Comparison of ENCODE assay signal across 1 cellular context in genomic region chr22:41596776-41597634, GRCh38.
TF ChIP-seq lines count a peak whose summit lies in the region.

No MANE protein-coding gene starts in this region.

TF ChIP-seq in HepG2, 621 proteins besides CTCF, POLR2A, EP300 and RAD21 (continued from another document and continues in another):
- TF ChIP-seq ZBTB40 (IDR thresholded peaks at IDR 0.05) (no peak), ZBTB40 (CRISPR knock-in tag; IDR thresholded peaks at IDR 0.05) (no peak), ISX (CRISPR knock-in tag; conservative IDR thresholded peaks at IDR 0.05) (no peak), ZNF143 (CRISPR knock-in tag; IDR thresholded peaks at IDR 0.05) (no peak), PHF5A (CRISPR knock-in tag; IDR thresholded peaks at IDR 0.05; ENCODE audit: low read depth, unreplicated experiment) (no peak), ZNF749 (CRISPR knock-in tag; IDR thresholded peaks at IDR 0.05; ENCODE audit: borderline replicate concordance) (no peak), NKX3-1 (CRISPR knock-in tag; IDR thresholded peaks at IDR 0.05) (no peak), SALL2 (CRISPR knock-in tag; IDR thresholded peaks at IDR 0.05) (no peak), ZNF737 (CRISPR knock-in tag; IDR thresholded peaks at IDR 0.05; ENCODE audit: borderline replicate concordance) (no peak), FOXA3 (CRISPR knock-in tag; IDR thresholded peaks at IDR 0.05) (no peak), ARID4A (CRISPR knock-in tag; IDR thresholded peaks at IDR 0.05; ENCODE audit: borderline replicate concordance) (no peak), POLR2AphosphoS5 (IDR thresholded peaks at IDR 0.05; ENCODE audit: low read depth, low read length) (no peak), CHD4 (IDR thresholded peaks at IDR 0.05; ENCODE audit: borderline replicate concordance, low read length) (no peak), ZBTB4 (CRISPR knock-in tag; IDR thresholded peaks at IDR 0.05; ENCODE audit: borderline replicate concordance) (no peak), ATF2 (CRISPR knock-in tag; IDR thresholded peaks at IDR 0.05) (no peak), HCFC1 (IDR thresholded peaks at IDR 0.05; ENCODE audit: low read depth, low read length) (no peak), KDM5B (CRISPR knock-in tag; IDR thresholded peaks at IDR 0.05; ENCODE audit: borderline replicate concordance) (peak; percentile 64; the same call in 1 of the 2 replicates), ZNF550 (CRISPR knock-in tag; IDR thresholded peaks at IDR 0.05; ENCODE audit: borderline replicate concordance) (no peak), NR2C2 (CRISPR knock-in tag; IDR thresholded peaks at IDR 0.05; ENCODE audit: borderline replicate concordance) (no peak), CC2D1A (CRISPR knock-in tag; IDR thresholded peaks at IDR 0.05) (no peak), ZFP37 (CRISPR knock-in tag; IDR thresholded peaks at IDR 0.05; ENCODE audit: borderline replicate concordance) (no peak), SIX4 (CRISPR knock-in tag; IDR thresholded peaks at IDR 0.05) (no peak), CENPBD1 (CRISPR knock-in tag; IDR thresholded peaks at IDR 0.05; ENCODE audit: borderline replicate concordance, low read depth) (no peak), MLXIP (CRISPR knock-in tag; IDR thresholded peaks at IDR 0.05; ENCODE audit: borderline replicate concordance) (no peak), ZNF446 (CRISPR knock-in tag; IDR thresholded peaks at IDR 0.05) (no peak), MTF2 (CRISPR knock-in tag; IDR thresholded peaks at IDR 0.05; ENCODE audit: borderline replicate concordance) (no peak), BRF2 (CRISPR knock-in tag; IDR thresholded peaks at IDR 0.05) (no peak), XRCC5 (optimal IDR thresholded peaks at IDR 0.05; ENCODE audit: low read length) (peak; percentile 42), KLF13 (CRISPR knock-in tag; IDR thresholded peaks at IDR 0.05) (no peak), ELF4 (CRISPR knock-in tag; IDR thresholded peaks at IDR 0.05; ENCODE audit: borderline replicate concordance) (no peak), TAF15 (IDR thresholded peaks at IDR 0.05; ENCODE audit: low read depth, low read length, poor library complexity, severe bottlenecking) (no peak), NCOA2 (CRISPR knock-in tag; IDR thresholded peaks at IDR 0.05) (0 out of 2 replicates have a peak, but pooled peaks have one; percentile 31), MZF1 (CRISPR knock-in tag; IDR thresholded peaks at IDR 0.05; ENCODE audit: borderline replicate concordance) (no peak), ARHGAP35 (CRISPR knock-in tag; IDR thresholded peaks at IDR 0.05; ENCODE audit: borderline replicate concordance) (no peak), MXD3 (CRISPR knock-in tag; IDR thresholded peaks at IDR 0.05) (0 out of 2 replicates have a peak, but pooled peaks have one; percentile 19), ZNF17 (CRISPR knock-in tag; IDR thresholded peaks at IDR 0.05) (no peak), MYC (CRISPR knock-in tag; IDR thresholded peaks at IDR 0.05; ENCODE audit: borderline replicate concordance) (peak; percentile 21; the same call in 1 of the 2 replicates), ZNF703 (CRISPR knock-in tag; IDR thresholded peaks at IDR 0.05; ENCODE audit: borderline replicate concordance) (no peak), STAG1 (CRISPR knock-in tag; IDR thresholded peaks at IDR 0.05) (peak; percentile 94)
